In the genomic region with DNA sequence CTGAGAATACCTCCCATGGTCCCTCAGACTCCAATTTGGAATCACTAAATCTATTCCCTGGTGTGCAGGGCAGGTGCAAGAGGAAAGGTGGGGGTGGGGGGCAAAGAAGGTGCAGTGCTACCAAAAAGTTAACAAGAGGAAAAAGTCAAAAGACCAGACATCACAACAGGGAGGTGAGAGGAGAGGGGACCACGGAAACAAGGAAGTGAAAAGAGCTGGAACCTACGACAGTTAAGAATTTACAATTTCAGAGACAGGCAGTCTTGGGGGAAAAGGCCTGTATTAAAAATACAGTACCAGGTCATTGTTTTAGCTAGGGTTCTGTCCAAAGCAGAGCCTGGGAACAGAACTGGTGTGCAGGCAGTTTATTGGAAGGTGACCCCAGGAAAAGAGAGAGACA, we compare ENCODE assay signal across 9 cellular contexts. TPM values are rescaled to one million over a fixed set of nuclear protein-coding genes. Genes with fewer than 3 reads are reported as not detected.
DNase-seq lines count a peak whose midpoint lies in the region; ATAC-seq and TF ChIP-seq lines count a peak whose summit lies in the region.
"Had no signal": no experiment of that assay in that cellular context is flagged by ENCODE, and none has a peak within 500 bp of the region (broad histone marks: within the 10 kb centered on the region; RNA-seq: fewer than 3 reads in every experiment).

No MANE protein-coding gene starts in this region.

- no peak for TF ChIP-seq POLR2A in heart left ventricle (IDR thresholded peaks at IDR 0.05)

- TF ChIP-seq CTCF in heart left ventricle (IDR thresholded peaks at IDR 0.05) (no peak), OCI-LY1 (IDR thresholded peaks at IDR 0.05; ENCODE audit: low read length) (no peak)

- no peak overlapping the region for H4K8ac ChIP-seq in mesendoderm (ENCODE audit: low read depth, low read length)

- intact Hi-C loops in heart left ventricle (cut with DNase I) (no loop called here), Right ventricle myocardium inferior (cut with DNase I) (no loop called here)

- no peak overlapping the region for H3K23ac ChIP-seq in mesendoderm (ENCODE audit: low read length)

- no peak overlapping the region for H2AFZ ChIP-seq in OCI-LY1 (ENCODE audit: low read length)

- no peak overlapping the region for H3K4me3 ChIP-seq in heart left ventricle
- no peak overlapping the region for H3K4me3 ChIP-seq in OCI-LY1 (ENCODE audit: low read depth, low read length, poor library complexity, severe bottlenecking)
- H3K4me3 ChIP-seq in subcutaneous abdominal adipose tissue (ENCODE audit: low read depth in 1 of 5, low read length in 5 of 5): no peak overlapping the region
- no peak overlapping the region for H3K4me3 ChIP-seq in mesendoderm (ENCODE audit: low read length)

- peaks cover 11% of the 10 kb centered on the region for H3K79me1 ChIP-seq in mesendoderm (ENCODE audit: low read length)

- WGBS in heart left ventricle, 4 donors: 48 to 65% (median 60%) methylated on average over 2 of the region's 2 CpGs
- no CpG with 5 or more reads among the region's 2 CpGs for whole genome bisulfite sequencing in mesendoderm (ENCODE audit: extremely low coverage, insufficient coverage, low lambda C conversion rate)

- no peak overlapping the region for H2BK15ac ChIP-seq in mesendoderm (replicated peaks; ENCODE audit: low read depth)

- no peak overlapping the region for H2AK5ac ChIP-seq in mesendoderm (ENCODE audit: low read length)

- no peak overlapping the region for H2BK5ac ChIP-seq in mesendoderm (ENCODE audit: low read length)

- H4K20me1 ChIP-seq in OCI-LY1 (ENCODE audit: insufficient read depth, low read length): no peaks in the 10 kb centered on the region

- ATAC-seq in heart left ventricle (no peak), Right ventricle myocardium inferior (no peak), HG02759 (IDR thresholded peaks at IDR 0.05; ENCODE audit: unreplicated experiment) (peak; percentile 52)

- H2BK120ac ChIP-seq in mesendoderm (ENCODE audit: low read depth, low read length): no peak overlapping the region

- no peak overlapping the region for H3K18ac ChIP-seq in mesendoderm (ENCODE audit: low read length)

- H3K27me3 ChIP-seq in heart left ventricle (no peaks in the 10 kb centered on the region), OCI-LY1 (ENCODE audit: insufficient read depth, low read length) (no peaks in the 10 kb centered on the region), subcutaneous abdominal adipose tissue (ENCODE audit: control insufficient read depth in 5 of 5, insufficient read depth in 4 of 5, low read length in 5 of 5) (no peaks in the 10 kb centered on the region), mesendoderm (ENCODE audit: insufficient read depth, low read length, poor library complexity) (no peaks in the 10 kb centered on the region)

- H3K4me2 ChIP-seq in OCI-LY1 (ENCODE audit: low read length): peak overlapping the region; percentile 17; the same call in 1 of the 2 replicates
- no peak overlapping the region for H3K4me2 ChIP-seq in mesendoderm (ENCODE audit: low read length)

- no peaks in the 10 kb centered on the region for H3K9me2 ChIP-seq in OCI-LY1 (ENCODE audit: low read depth, low read length)

- no peaks in the 10 kb centered on the region for H3K9me3 ChIP-seq in heart left ventricle
- H3K9me3 ChIP-seq in OCI-LY1 (ENCODE audit: low read length): no peaks in the 10 kb centered on the region
- H3K9me3 ChIP-seq in subcutaneous abdominal adipose tissue (ENCODE audit: control insufficient read depth in 5 of 5, low read length in 5 of 5): no peaks in the 10 kb centered on the region

- H4K5ac ChIP-seq in mesendoderm (ENCODE audit: low read length): no peak overlapping the region

- H3K27ac ChIP-seq in heart left ventricle (peak overlapping the region in 7 of 12 donors; percentile 2 to 70 (median 34)), OCI-LY1 (ENCODE audit: low read depth, low read length, poor library complexity, severe bottlenecking) (peak overlapping the region; percentile 50), subcutaneous abdominal adipose tissue (ENCODE audit: low read depth, low read length) (peak overlapping the region; percentile 55), mesendoderm (ENCODE audit: low read depth, low read length) (no peak overlapping the region)

- H3K4me1 ChIP-seq in heart left ventricle (peaks cover 7 to 95% (median 80%) of the 10 kb centered on the region in 12 donors), OCI-LY1 (ENCODE audit: insufficient read depth, low read length, severe bottlenecking) (peaks cover 80% of the 10 kb centered on the region), subcutaneous abdominal adipose tissue (ENCODE audit: control insufficient read depth in 5 of 5, insufficient read depth in 5 of 5, low read length in 5 of 5) (peaks cover 12 to 65% (median 60%) of the 10 kb centered on the region in 5 donors), mesendoderm (ENCODE audit: control insufficient read depth, low read depth, low read length) (peaks cover 20% of the 10 kb centered on the region)

- H3K36me3 ChIP-seq in heart left ventricle (no peaks in the 10 kb centered on the region), OCI-LY1 (ENCODE audit: insufficient read depth, low read length) (no peaks in the 10 kb centered on the region), subcutaneous abdominal adipose tissue (ENCODE audit: control insufficient read depth in 5 of 5, insufficient read depth in 5 of 5, low read length in 5 of 5) (peaks cover 0 to 4% (median 0%) of the 10 kb centered on the region in 5 donors), mesendoderm (ENCODE audit: control insufficient read depth, insufficient read depth, low read length) (no peaks in the 10 kb centered on the region)

- H3K56ac ChIP-seq in mesendoderm (ENCODE audit: low read length): no peak overlapping the region

- H3K9ac ChIP-seq in OCI-LY1 (ENCODE audit: low read length) (no peak overlapping the region), subcutaneous abdominal adipose tissue (ENCODE audit: low read length in 5 of 5) (no peak overlapping the region), mesendoderm (ENCODE audit: low read length) (no peak overlapping the region)

- DNase-seq in heart left ventricle: no peak
- DNase-seq in Right ventricle myocardium inferior (ENCODE audit: missing footprints): no peak
- no peak for DNase-seq in AG20443 (ENCODE audit: low spot score)
- no peak for DNase-seq in mesendoderm
- DNase-seq in NK-92 treated with Interleukin-12 subunit alpha and Interleukin-12 subunit beta, amount 100 ng/mL, for 24 hours (lab: John Stamatoyannopoulos, UW): no peak
- DNase-seq: NCI-H2107 had no signal

- H3F3A ChIP-seq in OCI-LY1 (ENCODE audit: insufficient read depth, low read length): no peaks in the 10 kb centered on the region

- H3K79me2 ChIP-seq in OCI-LY1 (ENCODE audit: insufficient read depth, low read length) (peaks cover 80% of the 10 kb centered on the region), mesendoderm (ENCODE audit: control insufficient read depth, insufficient read depth, low read length) (peaks cover 79% of the 10 kb centered on the region)

- H3K4ac ChIP-seq in mesendoderm (ENCODE audit: low read depth, low read length): no peak overlapping the region

RNA-seq across cellular contexts. Expression of gene ITGB1, which starts 14.6 kb away (rescaled TPM):
- total RNA-seq in heart left ventricle (1,000 to 10,000 TPM in 1 of 9 donors, 100 to 1,000 TPM in 8; 542 to 1,594 (median 701) TPM), Right ventricle myocardium inferior (583 TPM)
- polyA plus RNA-seq in heart left ventricle: 1,000 to 10,000 TPM in 1 of 2 donors, 100 to 1,000 TPM in 1; 150 to 1,693 TPM
- 237 TPM for polyA plus RNA-seq in mesendoderm (2013, experiment 1 of 2)
- 240 TPM for polyA plus RNA-seq in mesendoderm (2013, experiment 2 of 2)
